22 cellular contexts compared by ENCODE assay signal in the genomic region with DNA sequence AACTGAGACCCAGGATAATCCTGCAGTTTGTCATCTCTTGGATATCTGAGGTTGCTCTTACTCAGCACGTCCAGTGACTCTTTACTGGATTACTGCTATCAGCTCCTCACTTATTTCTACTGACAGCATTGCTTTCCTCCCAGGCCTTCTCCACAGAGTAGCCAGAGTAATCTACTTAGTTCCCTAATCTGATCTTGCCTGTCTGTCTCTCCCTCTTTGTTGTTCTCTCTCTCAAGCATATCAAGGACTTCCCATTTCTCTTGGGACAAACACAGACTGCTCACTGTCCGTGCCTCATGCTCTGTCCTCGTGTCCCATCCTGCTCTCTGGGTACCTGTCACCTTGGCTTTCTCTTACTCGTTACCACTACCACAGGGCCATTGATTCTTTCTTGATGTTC.
DNase-seq lines count a peak whose midpoint lies in the region; ATAC-seq and TF ChIP-seq lines count a peak whose summit lies in the region.
"Had no signal": no experiment of that assay in that cellular context is flagged by ENCODE, and none has a peak within 500 bp of the region (broad histone marks: within the 10 kb centered on the region; RNA-seq: fewer than 3 reads in every experiment).

No MANE protein-coding gene starts in this region.

- no peak for TF ChIP-seq EP300 in transverse colon (IDR thresholded peaks at IDR 0.05; ENCODE audit: low read depth)

- H3K27me3 ChIP-seq in BE2C (no peaks in the 10 kb centered on the region), WERI-Rb-1 (ENCODE audit: insufficient read depth, low read depth, severe bottlenecking) (no peaks in the 10 kb centered on the region), mesendoderm (ENCODE audit: insufficient read depth, low read length, poor library complexity) (no peaks in the 10 kb centered on the region), transverse colon (no peaks in the 10 kb centered on the region)
- H3K27me3 ChIP-seq: breast epithelium, Peyer's patch, suprapubic skin had no signal

- no peak overlapping the region for H2BK5ac ChIP-seq in mesendoderm (ENCODE audit: low read length)

- no peak overlapping the region for H4K8ac ChIP-seq in mesendoderm (ENCODE audit: low read depth, low read length)

- H3K4me1 Mint-ChIP-seq in activated T-cell treated with anti-CD3 and anti-CD28 coated beads, Interleukin-2, amount 50 U/mL, for 4 hours (ENCODE audit: low read depth): no peaks in the 10 kb centered on the region
- H3K4me1 Mint-ChIP-seq: CD4-positive, alpha-beta memory T cell had no signal

- no peak overlapping the region for H3K56ac ChIP-seq in mesendoderm (ENCODE audit: low read length)

- no peaks in the 10 kb centered on the region for H3K27me3 Mint-ChIP-seq in activated T-cell treated with anti-CD3 and anti-CD28 coated beads, Interleukin-2, amount 50 U/mL, for 4 hours (ENCODE audit: low read depth)
- H3K27me3 Mint-ChIP-seq: CD4-positive, alpha-beta memory T cell; dendritic cell treated with granulocyte-macrophage colony-stimulating factor and Interleukin-4, amounts not matched to agents 40 ng/mL and 50 ng/mL, for 4 days had no signal

- no peak overlapping the region for H4K5ac ChIP-seq in mesendoderm (ENCODE audit: low read length)

- DNase-seq in BE2C (peak; percentile 50), KBM-7 (peak; percentile 35), WERI-Rb-1 (peak; percentile 68), mesendoderm (peak; percentile 82), NCI-H526 treated with DMSO at 0.1 percent for 48 hours (lab: John Stamatoyannopoulos, UW) (no peak), G401 (ENCODE audit: low spot score) (no peak), transverse colon (no peak)
- DNase-seq in activated T-cell treated with anti-CD3 and anti-CD28 coated beads, Interleukin-2, amount 50 U/mL, for 4 hours: no peak
- DNase-seq: activated CD4-positive, alpha-beta T cell treated with anti-CD3 and anti-CD28 coated beads for 48 hours; CD4-positive, alpha-beta memory T cell; H7; lower lobe of right lung; NCI-H1092; NCI-H226; nucleus accumbens; Peyer's patch; stimulated activated CD4-positive, alpha-beta T cell treated with anti-CD3 and anti-CD28 coated beads, Interleukin-15, amount 100 ng/mL, for 24 hours; SW 1271 had no signal

- H3K4me1 ChIP-seq in BE2C (peaks cover 11% of the 10 kb centered on the region), mesendoderm (ENCODE audit: control insufficient read depth, low read depth, low read length) (peaks cover 2% of the 10 kb centered on the region), transverse colon (peaks cover 0 to 4% (median 3%) of the 10 kb centered on the region in 4 donors)
- H3K4me1 ChIP-seq: breast epithelium, Peyer's patch had no signal

- H3K4me2 ChIP-seq in mesendoderm (ENCODE audit: low read length): no peak overlapping the region
- H3K4me2 ChIP-seq: KMS-11 had no signal

- no peak for ATAC-seq in activated T-cell treated with anti-CD3 and anti-CD28 coated beads, Interleukin-2, amount 50 U/mL, for 4 hours
- ATAC-seq: lower lobe of right lung had no signal

- H2AK5ac ChIP-seq in mesendoderm (ENCODE audit: low read length): no peak overlapping the region

- H2BK15ac ChIP-seq in mesendoderm (replicated peaks; ENCODE audit: low read depth): no peak overlapping the region

- H3K79me2 ChIP-seq in mesendoderm (ENCODE audit: control insufficient read depth, insufficient read depth, low read length): no peaks in the 10 kb centered on the region

- no peak overlapping the region for H3K9ac ChIP-seq in mesendoderm (ENCODE audit: low read length)
- H3K9ac ChIP-seq: KMS-11 had no signal

- in situ Hi-C loops in KBM-7 (cut with MboI; ENCODE audit: low pct_unique_long_range_greater_than_20kb, low sequenced_read_pairs) (no loop called here), G401 (cut with HindIII; ENCODE audit: low sequenced_read_pairs) (no loop called here), transverse colon (cut with MboI; ENCODE audit: low pct_ligation_motif_present in 1 of 4, low pct_unique_long_range_greater_than_20kb in 1 of 4, low sequenced_read_pairs in 3 of 4) (no loop called here)

- no peaks in the 10 kb centered on the region for H3K36me3 Mint-ChIP-seq in activated T-cell treated with anti-CD3 and anti-CD28 coated beads, Interleukin-2, amount 50 U/mL, for 4 hours (ENCODE audit: insufficient read depth)
- H3K36me3 Mint-ChIP-seq: CD4-positive, alpha-beta memory T cell had no signal

- H3K4me3 ChIP-seq in BE2C (ENCODE audit: low read depth, low read length) (no peak overlapping the region), WERI-Rb-1 (ENCODE audit: low read depth, low read length) (no peak overlapping the region; the same call in 1 of the 2 replicates), mesendoderm (ENCODE audit: low read length) (no peak overlapping the region), transverse colon (no peak overlapping the region)
- H3K4me3 ChIP-seq: breast epithelium, lower lobe of right lung, Peyer's patch, suprapubic skin had no signal

- H3K4me3 Mint-ChIP-seq in activated T-cell treated with anti-CD3 and anti-CD28 coated beads, Interleukin-2, amount 50 U/mL, for 4 hours: no peak overlapping the region
- H3K4me3 Mint-ChIP-seq: CD4-positive, alpha-beta memory T cell; dendritic cell treated with granulocyte-macrophage colony-stimulating factor and Interleukin-4, amounts not matched to agents 40 ng/mL and 50 ng/mL, for 4 days had no signal

- no peak for TF ChIP-seq POLR2A in transverse colon (IDR thresholded peaks at IDR 0.05)

- no peak overlapping the region for H3K23ac ChIP-seq in mesendoderm (ENCODE audit: low read length)

- no CpG with 5 or more reads among the region's 4 CpGs for WGBS in mesendoderm (ENCODE audit: extremely low coverage, insufficient coverage, low lambda C conversion rate)
- 75 to 77% methylated on average over 4 of the region's 4 CpGs for WGBS in transverse colon (ENCODE audit: low coverage in 1 of 2), 2 donors

- H3K9me3 Mint-ChIP-seq in activated T-cell treated with anti-CD3 and anti-CD28 coated beads, Interleukin-2, amount 50 U/mL, for 4 hours: no peaks in the 10 kb centered on the region

- H2BK120ac ChIP-seq in mesendoderm (ENCODE audit: low read depth, low read length): no peak overlapping the region

- intact Hi-C loops in transverse colon (cut with DNase I; ENCODE audit: low total_unique reads): no loop called here

- no peak overlapping the region for H3K18ac ChIP-seq in mesendoderm (ENCODE audit: low read length)

- TF ChIP-seq CTCF in BE2C (IDR thresholded peaks at IDR 0.05; ENCODE audit: low read depth, low read length): no peak
- TF ChIP-seq CTCF in WERI-Rb-1 (IDR thresholded peaks at IDR 0.05; ENCODE audit: low read depth, low read length): no peak
- TF ChIP-seq CTCF in transverse colon (IDR thresholded peaks at IDR 0.05): no peak

- H3K27ac ChIP-seq in WERI-Rb-1 (peak overlapping the region; percentile 70), mesendoderm (ENCODE audit: low read depth, low read length) (no peak overlapping the region), transverse colon (no peak overlapping the region)
- H3K27ac ChIP-seq: breast epithelium, KMS-11, lower lobe of right lung, Peyer's patch, suprapubic skin had no signal

- H3K36me3 ChIP-seq in BE2C (no peaks in the 10 kb centered on the region), WERI-Rb-1 (no peaks in the 10 kb centered on the region), mesendoderm (ENCODE audit: control insufficient read depth, insufficient read depth, low read length) (no peaks in the 10 kb centered on the region), transverse colon (no peaks in the 10 kb centered on the region)
- H3K36me3 ChIP-seq: breast epithelium, lower lobe of right lung, Peyer's patch, suprapubic skin had no signal

- H3K4ac ChIP-seq in mesendoderm (ENCODE audit: low read depth, low read length): no peak overlapping the region

- H3K9me3 ChIP-seq in BE2C: no peaks in the 10 kb centered on the region
- H3K9me3 ChIP-seq in WERI-Rb-1 (ENCODE audit: severe bottlenecking): no peaks in the 10 kb centered on the region
- no peaks in the 10 kb centered on the region for H3K9me3 ChIP-seq in transverse colon
- H3K9me3 ChIP-seq: breast epithelium, lower lobe of right lung, Peyer's patch, suprapubic skin had no signal

- peaks cover 12% of the 10 kb centered on the region for H3K79me1 ChIP-seq in mesendoderm (ENCODE audit: low read length)

Comparison
In these comparisons a context has a peak if more than half of its experiments do, and no peak if none do; other contexts are left out.
1. DNase-seq: peak in BE2C (single experiment), KBM-7 (single experiment), WERI-Rb-1 (single experiment) and mesendoderm (single experiment); none in NCI-H526 treated with DMSO at 0.1 percent for 48 hours (single experiment), G401 (single experiment), activated T-cell treated with anti-CD3 and anti-CD28 coated beads, Interleukin-2, amount 50 U/mL, for 4 hours (single experiment) and transverse colon (single experiment).